In the genomic region with DNA sequence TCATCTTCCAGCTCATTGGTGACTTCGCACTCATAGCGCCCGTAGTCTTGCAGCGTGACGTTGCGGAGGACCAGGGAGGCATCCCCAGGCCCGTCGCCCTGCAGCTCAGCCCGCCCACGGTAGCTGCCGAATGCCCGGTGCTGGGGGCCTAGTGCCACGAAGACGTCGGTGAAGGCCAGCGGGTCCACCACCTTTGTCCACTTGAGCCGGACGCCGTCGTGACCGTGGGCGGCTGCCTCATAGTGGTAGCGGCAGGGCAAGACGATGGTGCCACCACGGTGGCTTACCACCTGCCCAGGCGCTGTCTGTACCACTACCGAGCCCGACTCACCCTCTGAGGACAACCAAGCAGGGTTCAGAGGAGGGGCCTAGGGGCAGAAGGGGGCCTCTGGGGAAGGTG, we compare ENCODE assay signal across 23 cellular contexts. TPM values are rescaled to one million over a fixed set of nuclear protein-coding genes. Genes with fewer than 3 reads are reported as not detected.
DNase-seq lines count a peak whose midpoint lies in the region; ATAC-seq and TF ChIP-seq lines count a peak whose summit lies in the region.
"Had no signal": no experiment of that assay in that cellular context is flagged by ENCODE, and none has a peak within 500 bp of the region (broad histone marks: within the 10 kb centered on the region; RNA-seq: fewer than 3 reads in every experiment).

No MANE protein-coding gene starts in this region.

- H4K12ac ChIP-seq in trophoblast cell (ENCODE audit: low read depth, low read length) = no peak overlapping the region

- intact Hi-C loops in activated CD8-positive, alpha-beta T cell treated with anti-CD3 and anti-CD28 coated beads for 36 hours (cut with micrococcal nuclease) = no loop called here

- no peaks in the 10 kb centered on the region for H3K9me2 ChIP-seq in SU-DHL-6 (replicated peaks; ENCODE audit: insufficient read depth, low read length)

- H3K4me1 ChIP-seq in iPS DF 6.9 (ENCODE audit: control insufficient read depth, insufficient read depth, low read length) (peaks cover 3% of the 10 kb centered on the region), trophoblast cell (ENCODE audit: control insufficient read depth in 1 of 2, insufficient read depth in 2 of 2, low read length in 2 of 2) (peaks cover 3 to 4% of the 10 kb centered on the region in 2 experiments)
- H3K4me1 ChIP-seq: HAP-1 had no signal

- H3K79me2 ChIP-seq in SU-DHL-6 (ENCODE audit: insufficient read depth, low read length) = no peaks in the 10 kb centered on the region
- H3K79me2 ChIP-seq in trophoblast cell (ENCODE audit: control insufficient read depth, insufficient read depth, low read length, poor library complexity) = no peaks in the 10 kb centered on the region

- H3K18ac ChIP-seq in trophoblast cell (ENCODE audit: low read length) = no peak overlapping the region

- H3K9ac ChIP-seq in SU-DHL-6 (ENCODE audit: low read length) = no peak overlapping the region
- H3K9ac ChIP-seq in trophoblast cell (ENCODE audit: low read length) = no peak overlapping the region

- no peak overlapping the region for H4K91ac ChIP-seq in trophoblast cell (ENCODE audit: low read depth, low read length)

- H3K4me2 ChIP-seq in SU-DHL-6 (ENCODE audit: low read depth, low read length, poor library complexity, severe bottlenecking) = peak overlapping the region; percentile 22
- H3K4me2 ChIP-seq in trophoblast cell (ENCODE audit: low read length) = peak overlapping the region; percentile 53

- H3K36me3 ChIP-seq in SU-DHL-6 (ENCODE audit: low read length) (no peaks in the 10 kb centered on the region), iPS DF 6.9 (ENCODE audit: control insufficient read depth, insufficient read depth, low read length) (peaks cover 6% of the 10 kb centered on the region; the same call in 1 of the 2 replicates), trophoblast cell (ENCODE audit: control insufficient read depth in 1 of 2, insufficient read depth in 2 of 2, low read length in 2 of 2) (no peaks in the 10 kb centered on the region)
- H3K36me3 ChIP-seq: gastroesophageal sphincter, HAP-1, tibial nerve had no signal

- H3K36me3 Mint-ChIP-seq in activated CD8-positive, alpha-beta T cell treated with anti-CD3 and anti-CD28 coated beads for 36 hours (ENCODE audit: low read depth) = no peaks in the 10 kb centered on the region
- H3K36me3 Mint-ChIP-seq in activated CD8-positive, alpha-beta T cell treated with anti-CD3 and anti-CD28 coated beads, Interleukin-2, amount 10 ng/mL, durations not matched to agents 7 days and 5 days (ENCODE audit: low read depth) = no peaks in the 10 kb centered on the region
- H3K36me3 Mint-ChIP-seq in natural killer cell treated with Interleukin-12 subunit alpha and Interleukin-12 subunit beta and Interleukin-15 and Interleukin-18, amount 100 ng/mL, for 72 hours = no peaks in the 10 kb centered on the region
- H3K36me3 Mint-ChIP-seq: CD4-positive, CD25-positive, alpha-beta regulatory T cell; natural killer cell; stimulated activated effector memory CD8-positive, alpha-beta T cell treated with anti-CD3 and anti-CD28 coated beads, Interleukin-12 subunit alpha, Interleukin-12 subunit beta, amount 100 ng/mL, for 72 hours had no signal

- H3F3A ChIP-seq in SU-DHL-6 (ENCODE audit: insufficient read depth) = no peaks in the 10 kb centered on the region

- no peak overlapping the region for H3K4ac ChIP-seq in trophoblast cell (ENCODE audit: low read depth, low read length)

- H2BK12ac ChIP-seq in trophoblast cell (ENCODE audit: low read length) = no peak overlapping the region

- H3K9me3 Mint-ChIP-seq in activated CD8-positive, alpha-beta T cell treated with anti-CD3 and anti-CD28 coated beads for 36 hours = no peaks in the 10 kb centered on the region
- no peaks in the 10 kb centered on the region for H3K9me3 Mint-ChIP-seq in activated CD8-positive, alpha-beta T cell treated with anti-CD3 and anti-CD28 coated beads, Interleukin-2, amount 10 ng/mL, durations not matched to agents 7 days and 5 days (ENCODE audit: insufficient read depth)
- H3K9me3 Mint-ChIP-seq in natural killer cell treated with Interleukin-12 subunit alpha and Interleukin-12 subunit beta and Interleukin-15 and Interleukin-18, amount 100 ng/mL, for 72 hours = no peaks in the 10 kb centered on the region
- H3K9me3 Mint-ChIP-seq: activated T-cell treated with anti-CD3 and anti-CD28 coated beads, Interleukin-2, amount 50 U/mL, for 72 hours; natural killer cell; stimulated activated effector memory CD8-positive, alpha-beta T cell treated with anti-CD3 and anti-CD28 coated beads, Interleukin-12 subunit alpha, Interleukin-12 subunit beta, amount 100 ng/mL, for 72 hours had no signal

- H3K4me3 ChIP-seq in SU-DHL-6 (ENCODE audit: insufficient read depth, low read length, poor library complexity, severe bottlenecking) (no peak overlapping the region), iPS DF 6.9 (ENCODE audit: low read length) (peak overlapping the region; percentile 69; the same call in 1 of the 2 replicates), trophoblast cell (ENCODE audit: low read depth, low read length) (no peak overlapping the region)
- H3K4me3 ChIP-seq: HAP-1 had no signal

- ATAC-seq in activated CD8-positive, alpha-beta T cell treated with anti-CD3 and anti-CD28 coated beads for 36 hours = peak; percentile 15
- no peak for ATAC-seq in activated CD8-positive, alpha-beta T cell treated with anti-CD3 and anti-CD28 coated beads, Interleukin-2, amount 10 ng/mL, durations not matched to agents 7 days and 5 days
- ATAC-seq in natural killer cell treated with Interleukin-12 subunit alpha and Interleukin-12 subunit beta and Interleukin-15 and Interleukin-18, amount 100 ng/mL, for 72 hours = no peak
- ATAC-seq: esophagus mucosa; gastroesophageal sphincter; stimulated activated effector memory CD8-positive, alpha-beta T cell treated with anti-CD3 and anti-CD28 coated beads, Interleukin-12 subunit alpha, Interleukin-12 subunit beta, amount 100 ng/mL, for 72 hours had no signal

- peaks cover 10% of the 10 kb centered on the region for H3K4me1 Mint-ChIP-seq in activated CD8-positive, alpha-beta T cell treated with anti-CD3 and anti-CD28 coated beads for 36 hours (ENCODE audit: low read depth)
- H3K4me1 Mint-ChIP-seq in activated CD8-positive, alpha-beta T cell treated with anti-CD3 and anti-CD28 coated beads, Interleukin-2, amount 10 ng/mL, durations not matched to agents 7 days and 5 days (ENCODE audit: low read depth) = peaks cover 8% of the 10 kb centered on the region
- H3K4me1 Mint-ChIP-seq in natural killer cell treated with Interleukin-12 subunit alpha and Interleukin-12 subunit beta and Interleukin-15 and Interleukin-18, amount 100 ng/mL, for 72 hours (ENCODE audit: low read depth in 2 of 2) = peaks cover 8 to 15% of the 10 kb centered on the region in 2 donors

- no peak overlapping the region for H2AK5ac ChIP-seq in trophoblast cell (ENCODE audit: low read length)

- POLR2A ChIA-PET in activated CD8-positive, alpha-beta T cell treated with anti-CD3 and anti-CD28 coated beads for 36 hours (lab: Charles Lee) = no interaction called here
- POLR2A ChIA-PET in activated CD8-positive, alpha-beta T cell treated with anti-CD3 and anti-CD28 coated beads, Interleukin-2, amount 10 ng/mL, durations not matched to agents 7 days and 5 days (lab: Charles Lee) = no interaction called here

- no CpG with 5 or more reads among the region's 28 CpGs for WGBS in iPS DF 6.9 (ENCODE audit: insufficient coverage, insufficient read length)
- WGBS in trophoblast cell (ENCODE audit: extremely low coverage, insufficient coverage, insufficient read length) = no CpG with 5 or more reads among the region's 28 CpGs

- H3K4me3 Mint-ChIP-seq in activated CD8-positive, alpha-beta T cell treated with anti-CD3 and anti-CD28 coated beads for 36 hours = no peak overlapping the region
- no peak overlapping the region for H3K4me3 Mint-ChIP-seq in activated CD8-positive, alpha-beta T cell treated with anti-CD3 and anti-CD28 coated beads, Interleukin-2, amount 10 ng/mL, durations not matched to agents 7 days and 5 days
- H3K4me3 Mint-ChIP-seq in natural killer cell treated with Interleukin-12 subunit alpha and Interleukin-12 subunit beta and Interleukin-15 and Interleukin-18, amount 100 ng/mL, for 72 hours = no peak overlapping the region
- H3K4me3 Mint-ChIP-seq: natural killer cell had no signal

- H2BK5ac ChIP-seq in trophoblast cell (ENCODE audit: low read depth, low read length, poor library complexity) = no peak overlapping the region

- no peaks in the 10 kb centered on the region for H3K27me3 ChIP-seq in SU-DHL-6 (ENCODE audit: low read length)
- H3K27me3 ChIP-seq in iPS DF 6.9 (ENCODE audit: control insufficient read depth, insufficient read depth, low read length) = peaks cover 1% of the 10 kb centered on the region; the same call in 1 of the 2 replicates
- peaks cover 29% of the 10 kb centered on the region for H3K27me3 ChIP-seq in trophoblast cell (ENCODE audit: insufficient read depth, low read length)

- peaks cover 49% of the 10 kb centered on the region for H3K27me3 Mint-ChIP-seq in activated CD8-positive, alpha-beta T cell treated with anti-CD3 and anti-CD28 coated beads for 36 hours
- H3K27me3 Mint-ChIP-seq in activated CD8-positive, alpha-beta T cell treated with anti-CD3 and anti-CD28 coated beads, Interleukin-2, amount 10 ng/mL, durations not matched to agents 7 days and 5 days (ENCODE audit: low read depth) = peaks cover 47% of the 10 kb centered on the region
- peaks cover 30 to 38% of the 10 kb centered on the region in 2 donors for H3K27me3 Mint-ChIP-seq in natural killer cell treated with Interleukin-12 subunit alpha and Interleukin-12 subunit beta and Interleukin-15 and Interleukin-18, amount 100 ng/mL, for 72 hours

- no peak overlapping the region for H3K27ac Mint-ChIP-seq in activated CD8-positive, alpha-beta T cell treated with anti-CD3 and anti-CD28 coated beads for 36 hours
- H3K27ac Mint-ChIP-seq in activated CD8-positive, alpha-beta T cell treated with anti-CD3 and anti-CD28 coated beads, Interleukin-2, amount 10 ng/mL, durations not matched to agents 7 days and 5 days = no peak overlapping the region
- H3K27ac Mint-ChIP-seq in natural killer cell treated with Interleukin-12 subunit alpha and Interleukin-12 subunit beta and Interleukin-15 and Interleukin-18, amount 100 ng/mL, for 72 hours = no peak overlapping the region
- H3K27ac Mint-ChIP-seq: activated T-cell treated with anti-CD3 and anti-CD28 coated beads, Interleukin-2, amount 50 U/mL, for 72 hours; natural killer cell; stimulated activated effector memory CD8-positive, alpha-beta T cell treated with anti-CD3 and anti-CD28 coated beads, Interleukin-12 subunit alpha, Interleukin-12 subunit beta, amount 100 ng/mL, for 72 hours had no signal

- H2BK120ac ChIP-seq in trophoblast cell (ENCODE audit: insufficient read depth, low read length, poor library complexity) = no peak overlapping the region

- H4K20me1 ChIP-seq in SU-DHL-6 (ENCODE audit: low read depth, low read length) = no peaks in the 10 kb centered on the region

- no peaks in the 10 kb centered on the region for H3K79me1 ChIP-seq in trophoblast cell (ENCODE audit: low read length)

- H2AFZ ChIP-seq in SU-DHL-6 (ENCODE audit: low read depth, low read length, severe bottlenecking) (no peak overlapping the region), trophoblast cell (ENCODE audit: insufficient read depth, low read length, poor library complexity) (no peak overlapping the region)

- no peak overlapping the region for H3K27ac ChIP-seq in SU-DHL-6 (ENCODE audit: low read depth, low read length)
- no peak overlapping the region for H3K27ac ChIP-seq in iPS DF 6.9 (ENCODE audit: low read length)
- no peak overlapping the region for H3K27ac ChIP-seq in trophoblast cell (ENCODE audit: low read depth, low read length)
- H3K27ac ChIP-seq: gastroesophageal sphincter, tibial nerve had no signal

- no peak for TF ChIP-seq CTCF in activated CD8-positive, alpha-beta T cell treated with anti-CD3 and anti-CD28 coated beads for 36 hours (IDR thresholded peaks at IDR 0.05)
- TF ChIP-seq CTCF in SU-DHL-6 (IDR thresholded peaks at IDR 0.05; ENCODE audit: insufficient read depth, low read length, poor library complexity, severe bottlenecking) = no peak

- H4K8ac ChIP-seq in trophoblast cell (ENCODE audit: low read depth, low read length) = no peak overlapping the region

- no peaks in the 10 kb centered on the region for H3K9me3 ChIP-seq in SU-DHL-6 (ENCODE audit: insufficient read depth, low read length)
- H3K9me3 ChIP-seq in iPS DF 6.9 (ENCODE audit: control insufficient read depth, insufficient read depth, low read length) = no peaks in the 10 kb centered on the region
- peaks cover 9% of the 10 kb centered on the region for H3K9me3 ChIP-seq in trophoblast cell (ENCODE audit: insufficient read depth, low read depth, low read length)
- H3K9me3 ChIP-seq: HAP-1 had no signal

- H3K14ac ChIP-seq in trophoblast cell (ENCODE audit: low read length) = no peak overlapping the region

- DNase-seq in activated CD8-positive, alpha-beta T cell treated with anti-CD3 and anti-CD28 coated beads for 36 hours = no peak
- DNase-seq in activated CD8-positive, alpha-beta T cell treated with anti-CD3 and anti-CD28 coated beads, Interleukin-2, amount 10 ng/mL, durations not matched to agents 7 days and 5 days = no peak
- DNase-seq in iPS DF 6.9 (ENCODE audit: low read depth, low spot score) (no peak), trophoblast cell (no peak), SHP77 (lab: John Stamatoyannopoulos, UW) (no peak), NCI-H2171 (lab: John Stamatoyannopoulos, UW) (no peak)
- no peak for DNase-seq in natural killer cell treated with Interleukin-12 subunit alpha and Interleukin-12 subunit beta and Interleukin-15 and Interleukin-18, amount 100 ng/mL, for 72 hours (ENCODE audit: low spot score)
- DNase-seq: activated CD8-positive, alpha-beta memory T cell treated with anti-CD3 and anti-CD28 coated beads for 24 hours; CD4-positive, CD25-positive, alpha-beta regulatory T cell; dorsolateral prefrontal cortex; natural killer cell; NCI-H1092 treated with DMSO at 0.1 percent for 48 hours; NCI-H526; T-helper 2 cell had no signal

- H3K23ac ChIP-seq in trophoblast cell (ENCODE audit: low read length) = no peak overlapping the region

- CTCF ChIA-PET in activated CD8-positive, alpha-beta T cell treated with anti-CD3 and anti-CD28 coated beads for 36 hours (lab: Charles Lee) = interaction anchor here (0.6 kb wide), 1 partner anchor 139 kb away, joined by 3 read pairs; no protein-coding TSS in a partner anchor
- CTCF ChIA-PET in activated CD8-positive, alpha-beta T cell treated with anti-CD3 and anti-CD28 coated beads, Interleukin-2, amount 10 ng/mL, durations not matched to agents 7 days and 5 days (lab: Charles Lee) = no interaction called here

RNA-seq across cellular contexts. Expression of a gene that starts 12.3 kb away (rescaled TPM):
- total RNA-seq in activated CD8-positive, alpha-beta T cell treated with anti-CD3 and anti-CD28 coated beads for 36 hours = not detected
- not detected for total RNA-seq in activated CD8-positive, alpha-beta T cell treated with anti-CD3 and anti-CD28 coated beads, Interleukin-2, amount 10 ng/mL, durations not matched to agents 7 days and 5 days
- 2.8 and 2.9 TPM in 2 replicates for polyA plus RNA-seq in trophoblast cell (2013)
- total RNA-seq in natural killer cell treated with Interleukin-12 subunit alpha and Interleukin-12 subunit beta and Interleukin-15 and Interleukin-18, amount 100 ng/mL, for 72 hours = under 1 TPM in 1 of 2 donors, not detected in 1; 0.14 TPM
- total RNA-seq: activated T-cell treated with anti-CD3 and anti-CD28 coated beads, Interleukin-2, amount 50 U/mL, for 72 hours; bronchial epithelial cell; CD4-positive, CD25-positive, alpha-beta regulatory T cell; esophagus mucosa; gastroesophageal sphincter; lung microvascular endothelial cell; natural killer cell had no signal
- polyA plus RNA-seq: CD4-positive, CD25-positive, alpha-beta regulatory T cell had no signal

RNA-seq across cellular contexts. Expression of a gene that starts 49.1 kb away (rescaled TPM):
- not detected for total RNA-seq in activated CD8-positive, alpha-beta T cell treated with anti-CD3 and anti-CD28 coated beads for 36 hours
- not detected for total RNA-seq in activated CD8-positive, alpha-beta T cell treated with anti-CD3 and anti-CD28 coated beads, Interleukin-2, amount 10 ng/mL, durations not matched to agents 7 days and 5 days
- polyA plus RNA-seq in trophoblast cell (2013) = 0.01 TPM in 2 replicates
- total RNA-seq in natural killer cell treated with Interleukin-12 subunit alpha and Interleukin-12 subunit beta and Interleukin-15 and Interleukin-18, amount 100 ng/mL, for 72 hours = not detected
- total RNA-seq: bronchial epithelial cell; CD4-positive, CD25-positive, alpha-beta regulatory T cell; esophagus mucosa; lung microvascular endothelial cell; natural killer cell; tibial nerve had no signal
- polyA plus RNA-seq: CD4-positive, CD25-positive, alpha-beta regulatory T cell had no signal

RNA-seq across cellular contexts. Expression of a gene that starts 57.6 kb away (rescaled TPM):
- total RNA-seq in activated CD8-positive, alpha-beta T cell treated with anti-CD3 and anti-CD28 coated beads for 36 hours = 10 to 100 TPM; 37.8 to 40.0 TPM
- 10 to 100 TPM; 35.6 TPM for total RNA-seq in activated CD8-positive, alpha-beta T cell treated with anti-CD3 and anti-CD28 coated beads, Interleukin-2, amount 10 ng/mL, durations not matched to agents 7 days and 5 days
- 9.3 and 10.1 TPM in 2 replicates for polyA plus RNA-seq in trophoblast cell (2013)
- total RNA-seq in natural killer cell treated with Interleukin-12 subunit alpha and Interleukin-12 subunit beta and Interleukin-15 and Interleukin-18, amount 100 ng/mL, for 72 hours = 10 to 100 TPM; 34.0 to 71.0 TPM

RNA-seq across cellular contexts. Expression of a gene that starts 59.5 kb away (rescaled TPM):
- 10 to 100 TPM; 42.8 to 51.3 TPM for total RNA-seq in activated CD8-positive, alpha-beta T cell treated with anti-CD3 and anti-CD28 coated beads for 36 hours
- total RNA-seq in activated CD8-positive, alpha-beta T cell treated with anti-CD3 and anti-CD28 coated beads, Interleukin-2, amount 10 ng/mL, durations not matched to agents 7 days and 5 days = 10 to 100 TPM; 58.9 to 60.9 TPM
- 49.6 and 50.1 TPM in 2 replicates for polyA plus RNA-seq in trophoblast cell (2013)
- 10 to 100 TPM; 61.1 to 69.6 TPM for total RNA-seq in natural killer cell treated with Interleukin-12 subunit alpha and Interleukin-12 subunit beta and Interleukin-15 and Interleukin-18, amount 100 ng/mL, for 72 hours

RNA-seq across cellular contexts. Expression of a gene that starts 59.8 kb away (rescaled TPM):
- total RNA-seq in activated CD8-positive, alpha-beta T cell treated with anti-CD3 and anti-CD28 coated beads for 36 hours = 10 to 100 TPM; 38.4 to 39.4 TPM
- total RNA-seq in activated CD8-positive, alpha-beta T cell treated with anti-CD3 and anti-CD28 coated beads, Interleukin-2, amount 10 ng/mL, durations not matched to agents 7 days and 5 days = 10 to 100 TPM; 67.0 to 67.4 TPM
- 19.5 and 19.9 TPM in 2 replicates for polyA plus RNA-seq in trophoblast cell (2013)
- total RNA-seq in natural killer cell treated with Interleukin-12 subunit alpha and Interleukin-12 subunit beta and Interleukin-15 and Interleukin-18, amount 100 ng/mL, for 72 hours = 100 to 1,000 TPM in 1 of 2 donors, 10 to 100 TPM in 1; 83.7 to 122 TPM
